In the genomic region with DNA sequence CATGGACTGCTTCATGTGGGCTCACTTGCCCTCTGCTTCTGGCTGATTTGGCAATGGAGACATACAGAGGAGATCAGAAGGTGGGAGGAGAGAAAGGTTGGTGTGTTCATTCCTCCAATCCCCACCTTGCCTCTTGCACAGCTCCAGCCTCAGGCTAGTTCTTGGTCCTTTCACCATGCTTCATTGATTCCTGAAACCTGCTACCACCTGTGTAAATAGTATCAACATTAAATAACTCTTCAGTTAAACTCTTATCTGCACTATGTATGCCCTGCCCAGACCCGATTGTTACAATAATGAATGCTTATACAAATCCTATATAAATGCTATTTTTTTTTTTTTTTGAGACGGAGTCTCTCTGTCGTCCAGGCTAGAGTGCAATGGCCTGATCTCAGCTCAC, we compare ENCODE assay signal across 20 cellular contexts.
DNase-seq lines count a peak whose midpoint lies in the region; ATAC-seq and TF ChIP-seq lines count a peak whose summit lies in the region.
"Had no signal": no experiment of that assay in that cellular context is flagged by ENCODE, and none has a peak within 500 bp of the region (broad histone marks: within the 10 kb centered on the region; RNA-seq: fewer than 3 reads in every experiment).

No MANE protein-coding gene starts in this region.

- H3K27me3 ChIP-seq in ascending aorta: no peaks in the 10 kb centered on the region
- H3K27me3 ChIP-seq: brain microvascular endothelial cell, neural progenitor cell had no signal

- CTCF ChIA-PET in HEK293 (lab: Yijun Ruan, JAX): interaction anchor here (0.7 kb wide), 2 partner anchors 223 to 1332 kb away, joined by 3 to 9 read pairs; no protein-coding TSS in a partner anchor

- DNase-seq in NCI-H146 treated with DMSO at 0.1 percent for 48 hours (lab: John Stamatoyannopoulos, UW; ENCODE audit: unreplicated experiment): peak; percentile 99
- DNase-seq in NCI-H774 (lab: John Stamatoyannopoulos, UW): peak; percentile 40
- no peak for DNase-seq in mucosa of descending colon
- DNase-seq in ascending aorta (ENCODE audit: low spot score in 2 of 2): no peak
- no peak for DNase-seq in T-helper 2 cell treated with Interferon-gamma antibody and Interleukin-4, amounts not matched to agents 5 μg/mL and 100 μg/mL, for 36 hours (ENCODE audit: low spot score)
- DNase-seq: activated CD4-positive, CD25-positive, alpha-beta regulatory T cell; activated naive CD8-positive, alpha-beta T cell treated with anti-CD3 and anti-CD28 coated beads for 36 hours; AML-193; brain microvascular endothelial cell; foreskin fibroblast; kidney glomerular epithelial cell; NCI-H446; OCI-M1; stimulated activated CD4-positive, alpha-beta T cell treated with anti-CD3 and anti-CD28 coated beads, Interleukin-12 subunit alpha, Interleukin-12 subunit beta, amount 100 ng/mL, for 4 hours had no signal

- no peak for TF ChIP-seq CTCF in HEK293 (tag by site-specific recombination; IDR thresholded peaks at IDR 0.05)
- TF ChIP-seq CTCF in mucosa of descending colon (IDR thresholded peaks at IDR 0.05): no peak
- no peak for TF ChIP-seq CTCF in ascending aorta (IDR thresholded peaks at IDR 0.05)

- peaks cover 2% of the 10 kb centered on the region for H3K27me3 Mint-ChIP-seq in T-helper 2 cell treated with Interferon-gamma antibody and Interleukin-4, amounts not matched to agents 5 μg/mL and 100 μg/mL, for 36 hours (ENCODE audit: low read depth)
- H3K27me3 Mint-ChIP-seq: activated naive CD8-positive, alpha-beta T cell treated with anti-CD3 and anti-CD28 coated beads for 36 hours had no signal

- no peak overlapping the region for H3K4me3 Mint-ChIP-seq in T-helper 2 cell treated with Interferon-gamma antibody and Interleukin-4, amounts not matched to agents 5 μg/mL and 100 μg/mL, for 36 hours
- H3K4me3 Mint-ChIP-seq: activated naive CD8-positive, alpha-beta T cell treated with anti-CD3 and anti-CD28 coated beads for 36 hours; mesothelial cell of epicardium; neural progenitor cell; stimulated activated effector memory CD8-positive, alpha-beta T cell treated with anti-CD3 and anti-CD28 coated beads, Interleukin-12 subunit alpha, Interleukin-12 subunit beta, amount 100 ng/mL, for 72 hours had no signal

- H3K4me1 ChIP-seq in HEK293 (ENCODE audit: control insufficient read depth, insufficient read depth, low read length): peaks cover 6% of the 10 kb centered on the region; the same call in 1 of the 2 replicates
- no peaks in the 10 kb centered on the region for H3K4me1 ChIP-seq in mucosa of descending colon (ENCODE audit: low read depth)
- peaks cover 0 to 4% of the 10 kb centered on the region in 2 donors for H3K4me1 ChIP-seq in ascending aorta
- H3K4me1 ChIP-seq: neural progenitor cell had no signal

- no peaks in the 10 kb centered on the region for H3K36me3 Mint-ChIP-seq in T-helper 2 cell treated with Interferon-gamma antibody and Interleukin-4, amounts not matched to agents 5 μg/mL and 100 μg/mL, for 36 hours (ENCODE audit: low read depth)
- H3K36me3 Mint-ChIP-seq: activated naive CD8-positive, alpha-beta T cell treated with anti-CD3 and anti-CD28 coated beads for 36 hours; mesothelial cell of epicardium; neural progenitor cell; stimulated activated effector memory CD8-positive, alpha-beta T cell treated with anti-CD3 and anti-CD28 coated beads, Interleukin-12 subunit alpha, Interleukin-12 subunit beta, amount 100 ng/mL, for 72 hours had no signal

- H3K4me3 ChIP-seq in HEK293 (ENCODE audit: low read depth, low read length) (no peak overlapping the region), mucosa of descending colon (no peak overlapping the region), ascending aorta (no peak overlapping the region)
- H3K4me3 ChIP-seq: neural progenitor cell, thoracic aorta had no signal

- no peak overlapping the region for H3K27ac Mint-ChIP-seq in T-helper 2 cell treated with Interferon-gamma antibody and Interleukin-4, amounts not matched to agents 5 μg/mL and 100 μg/mL, for 36 hours
- H3K27ac Mint-ChIP-seq: activated naive CD8-positive, alpha-beta T cell treated with anti-CD3 and anti-CD28 coated beads for 36 hours; mesothelial cell of epicardium; neural progenitor cell; stimulated activated effector memory CD8-positive, alpha-beta T cell treated with anti-CD3 and anti-CD28 coated beads, Interleukin-12 subunit alpha, Interleukin-12 subunit beta, amount 100 ng/mL, for 72 hours had no signal

- H3K9me3 ChIP-seq in HEK293 (ENCODE audit: control insufficient read depth, insufficient read depth, low read depth, low read length) (no peaks in the 10 kb centered on the region), mucosa of descending colon (no peaks in the 10 kb centered on the region), ascending aorta (no peaks in the 10 kb centered on the region)
- H3K9me3 ChIP-seq: thoracic aorta had no signal

- POLR2A ChIA-PET in HEK293 (lab: Yijun Ruan, JAX): interaction anchor here (0.5 to 0.7 kb wide), 2 partner anchors 237 to 475 kb away, joined by 3 read pairs; no protein-coding TSS in a partner anchor

- H3K27ac ChIP-seq in HEK293 (ENCODE audit: extremely low read depth, low read depth, low read length) (no peak overlapping the region), ascending aorta (no peak overlapping the region)
- H3K27ac ChIP-seq: brain microvascular endothelial cell, neural progenitor cell, thoracic aorta had no signal

- H3K36me3 ChIP-seq in HEK293 (ENCODE audit: control insufficient read depth in 2 of 2, insufficient read depth in 1 of 2, low read length in 2 of 2) (no peaks in the 10 kb centered on the region), mucosa of descending colon (ENCODE audit: low read depth) (no peaks in the 10 kb centered on the region), ascending aorta (no peaks in the 10 kb centered on the region)
- H3K36me3 ChIP-seq: brain microvascular endothelial cell, neural progenitor cell, thoracic aorta had no signal

- ATAC-seq in mucosa of descending colon (peak; percentile 77), GM18873 (IDR thresholded peaks at IDR 0.05; ENCODE audit: low FRiP score, unreplicated experiment) (no peak)
- ATAC-seq: stimulated activated effector memory CD8-positive, alpha-beta T cell treated with anti-CD3 and anti-CD28 coated beads, Interleukin-12 subunit alpha, Interleukin-12 subunit beta, amount 100 ng/mL, for 72 hours had no signal

- H3K4me1 Mint-ChIP-seq in T-helper 2 cell treated with Interferon-gamma antibody and Interleukin-4, amounts not matched to agents 5 μg/mL and 100 μg/mL, for 36 hours (ENCODE audit: low read depth): peaks cover 20% of the 10 kb centered on the region
- H3K4me1 Mint-ChIP-seq: mesothelial cell of epicardium had no signal

- intact Hi-C loops in mucosa of descending colon (cut with DNase I, micrococcal nuclease) (no loop called here), ascending aorta (cut with DNase I) (no loop called here)

- no peaks in the 10 kb centered on the region for H3K9me3 Mint-ChIP-seq in T-helper 2 cell treated with Interferon-gamma antibody and Interleukin-4, amounts not matched to agents 5 μg/mL and 100 μg/mL, for 36 hours
- H3K9me3 Mint-ChIP-seq: mesothelial cell of epicardium, neural progenitor cell had no signal

TF ChIP-seq in HEK293, 187 proteins besides CTCF, POLR2A, EP300 and RAD21 (continues in another document):
- TF ChIP-seq ZNF843 (tag by site-specific recombination; IDR thresholded peaks at IDR 0.05) (peak; percentile 82), ZNF221 (tag by site-specific recombination; IDR thresholded peaks at IDR 0.05; ENCODE audit: borderline replicate concordance) (no peak), ZXDB (tag by site-specific recombination; IDR thresholded peaks at IDR 0.05) (peak; percentile 82), ZNF366 (tag by site-specific recombination; conservative IDR thresholded peaks at IDR 0.05) (no peak), BCL11B (tag by site-specific recombination; IDR thresholded peaks at IDR 0.05; ENCODE audit: low read depth) (no peak), ELK4 (IDR thresholded peaks at IDR 0.05; ENCODE audit: borderline replicate concordance, low read depth, low read length) (no peak), FEZF1 (tag by site-specific recombination; IDR thresholded peaks at IDR 0.05) (0 out of 2 replicates have a peak, but pooled peaks have one; percentile 33), IKZF3 (tag by site-specific recombination; IDR thresholded peaks at IDR 0.05) (no peak)
- TF ChIP-seq, protein P1, sequence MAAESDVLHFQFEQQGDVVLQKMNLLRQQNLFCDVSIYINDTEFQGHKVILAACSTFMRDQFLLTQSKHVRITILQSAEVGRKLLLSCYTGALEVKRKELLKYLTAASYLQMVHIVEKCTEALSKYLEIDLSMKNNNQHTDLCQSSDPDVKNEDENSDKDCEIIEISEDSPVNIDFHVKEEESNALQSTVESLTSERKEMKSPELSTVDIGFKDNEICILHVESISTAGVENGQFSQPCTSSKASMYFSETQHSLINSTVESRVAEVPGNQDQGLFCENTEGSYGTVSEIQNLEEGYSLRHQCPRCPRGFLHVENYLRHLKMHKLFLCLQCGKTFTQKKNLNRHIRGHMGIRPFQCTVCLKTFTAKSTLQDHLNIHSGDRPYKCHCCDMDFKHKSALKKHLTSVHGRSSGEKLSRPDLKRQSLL (tag by site-specific recombination; IDR thresholded peaks at IDR 0.05): no peak
- TF ChIP-seq, protein P2, sequence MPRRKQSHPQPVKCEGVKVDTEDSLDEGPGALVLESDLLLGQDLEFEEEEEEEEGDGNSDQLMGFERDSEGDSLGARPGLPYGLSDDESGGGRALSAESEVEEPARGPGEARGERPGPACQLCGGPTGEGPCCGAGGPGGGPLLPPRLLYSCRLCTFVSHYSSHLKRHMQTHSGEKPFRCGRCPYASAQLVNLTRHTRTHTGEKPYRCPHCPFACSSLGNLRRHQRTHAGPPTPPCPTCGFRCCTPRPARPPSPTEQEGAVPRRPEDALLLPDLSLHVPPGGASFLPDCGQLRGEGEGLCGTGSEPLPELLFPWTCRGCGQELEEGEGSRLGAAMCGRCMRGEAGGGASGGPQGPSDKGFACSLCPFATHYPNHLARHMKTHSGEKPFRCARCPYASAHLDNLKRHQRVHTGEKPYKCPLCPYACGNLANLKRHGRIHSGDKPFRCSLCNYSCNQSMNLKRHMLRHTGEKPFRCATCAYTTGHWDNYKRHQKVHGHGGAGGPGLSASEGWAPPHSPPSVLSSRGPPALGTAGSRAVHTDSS (tag by site-specific recombination; IDR thresholded peaks at IDR 0.05): no peak

Comparison
In these comparisons a context has a peak if more than half of its experiments do, and no peak if none do; other contexts are left out.
1. DNase-seq: peak in NCI-H146 treated with DMSO at 0.1 percent for 48 hours (single experiment) and NCI-H774 (single experiment); none in mucosa of descending colon (0 of 3), ascending aorta (0 of 2) and T-helper 2 cell treated with Interferon-gamma antibody and Interleukin-4, amounts not matched to agents 5 μg/mL and 100 μg/mL, for 36 hours (single experiment).